Comparison of ENCODE assay signal across 8 cellular contexts in genomic region chr9:109012009-109012875, GRCh38. TPM values are rescaled to one million over a fixed set of nuclear protein-coding genes. Genes with fewer than 3 reads are reported as not detected.
DNase-seq lines count a peak whose midpoint lies in the region; ATAC-seq and TF ChIP-seq lines count a peak whose summit lies in the region.

No MANE protein-coding gene starts in this region.

- in situ Hi-C loops in astrocyte of the spinal cord (cut with HindIII; ENCODE audit: low sequenced_read_pairs): no loop called here

- no peak for TF ChIP-seq CTCF in astrocyte of the spinal cord (IDR thresholded peaks at IDR 0.05; ENCODE audit: low read depth, low read length)

- TF ChIP-seq EP300 in Ishikawa (IDR thresholded peaks at IDR 0.05; ENCODE audit: borderline replicate concordance): no peak

- DNase-seq in D341Med (ENCODE audit: low spot score) (peak; percentile 20), T follicular helper cell (ENCODE audit: low read depth) (peak; percentile 34), astrocyte of the spinal cord (ENCODE audit: low read depth, low spot score) (peak; percentile 96), hypothalamus (lab: John Stamatoyannopoulos, UW) (peak in 26 of 51 donors; percentile 7 to 67 (median 32)), renal cortical epithelial cell (ENCODE audit: low read depth) (peak; percentile 99), retina (no peak)

- ATAC-seq in GM21529 (IDR thresholded peaks at IDR 0.05; ENCODE audit: unreplicated experiment): peak; percentile 33

- TF ChIP-seq RAD21 in Ishikawa (IDR thresholded peaks at IDR 0.05; ENCODE audit: low read depth): no peak

- H3K4me3 ChIP-seq in astrocyte of the spinal cord (ENCODE audit: low read depth, low read length): peak overlapping the region; percentile 74

TF ChIP-seq in Ishikawa, 13 proteins besides CTCF, POLR2A, EP300 and RAD21:
- TF ChIP-seq TAF1 (IDR thresholded peaks at IDR 0.05; ENCODE audit: low read depth) (no peak), YY1 (IDR thresholded peaks at IDR 0.05; ENCODE audit: low read depth) (no peak), EGR1 (IDR thresholded peaks at IDR 0.05) (0 out of 2 replicates have a peak, but pooled peaks have one; percentile 7), NFIC (IDR thresholded peaks at IDR 0.05) (no peak), CEBPB (IDR thresholded peaks at IDR 0.05) (0 out of 2 replicates have a peak, but pooled peaks have one; percentile 5), MAX (IDR thresholded peaks at IDR 0.05) (peak; percentile 42), USF1 (IDR thresholded peaks at IDR 0.05) (no peak), ZBTB7A (IDR thresholded peaks at IDR 0.05; ENCODE audit: low read depth) (no peak), FOXM1 (IDR thresholded peaks at IDR 0.05; ENCODE audit: borderline replicate concordance, low read depth) (no peak), CREB1 (IDR thresholded peaks at IDR 0.05; ENCODE audit: low read depth) (no peak), TEAD4 (IDR thresholded peaks at IDR 0.05) (peak; percentile 54), TCF12 (IDR thresholded peaks at IDR 0.05; ENCODE audit: low read depth) (no peak; the same call in 1 of the 2 replicates)
- TF ChIP-seq, protein P1, sequence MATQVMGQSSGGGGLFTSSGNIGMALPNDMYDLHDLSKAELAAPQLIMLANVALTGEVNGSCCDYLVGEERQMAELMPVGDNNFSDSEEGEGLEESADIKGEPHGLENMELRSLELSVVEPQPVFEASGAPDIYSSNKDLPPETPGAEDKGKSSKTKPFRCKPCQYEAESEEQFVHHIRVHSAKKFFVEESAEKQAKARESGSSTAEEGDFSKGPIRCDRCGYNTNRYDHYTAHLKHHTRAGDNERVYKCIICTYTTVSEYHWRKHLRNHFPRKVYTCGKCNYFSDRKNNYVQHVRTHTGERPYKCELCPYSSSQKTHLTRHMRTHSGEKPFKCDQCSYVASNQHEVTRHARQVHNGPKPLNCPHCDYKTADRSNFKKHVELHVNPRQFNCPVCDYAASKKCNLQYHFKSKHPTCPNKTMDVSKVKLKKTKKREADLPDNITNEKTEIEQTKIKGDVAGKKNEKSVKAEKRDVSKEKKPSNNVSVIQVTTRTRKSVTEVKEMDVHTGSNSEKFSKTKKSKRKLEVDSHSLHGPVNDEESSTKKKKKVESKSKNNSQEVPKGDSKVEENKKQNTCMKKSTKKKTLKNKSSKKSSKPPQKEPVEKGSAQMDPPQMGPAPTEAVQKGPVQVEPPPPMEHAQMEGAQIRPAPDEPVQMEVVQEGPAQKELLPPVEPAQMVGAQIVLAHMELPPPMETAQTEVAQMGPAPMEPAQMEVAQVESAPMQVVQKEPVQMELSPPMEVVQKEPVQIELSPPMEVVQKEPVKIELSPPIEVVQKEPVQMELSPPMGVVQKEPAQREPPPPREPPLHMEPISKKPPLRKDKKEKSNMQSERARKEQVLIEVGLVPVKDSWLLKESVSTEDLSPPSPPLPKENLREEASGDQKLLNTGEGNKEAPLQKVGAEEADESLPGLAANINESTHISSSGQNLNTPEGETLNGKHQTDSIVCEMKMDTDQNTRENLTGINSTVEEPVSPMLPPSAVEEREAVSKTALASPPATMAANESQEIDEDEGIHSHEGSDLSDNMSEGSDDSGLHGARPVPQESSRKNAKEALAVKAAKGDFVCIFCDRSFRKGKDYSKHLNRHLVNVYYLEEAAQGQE (IDR thresholded peaks at IDR 0.05; ENCODE audit: low read depth): no peak
TF ChIP-seq in Ishikawa: peak in this region for 4.

RNA-seq across cellular contexts. Expression of gene CTNNAL1, which starts 1.1 kb away (rescaled TPM):
- total RNA-seq in renal cortical epithelial cell: 154 and 242 TPM in 2 replicates
